In genomic region chr3:63441262-63441661, GRCh38 we compare ENCODE assay signal across 22 cellular contexts.
DNase-seq lines count a peak whose midpoint lies in the region; TF ChIP-seq lines count a peak whose summit lies in the region.
"Had no signal": no experiment of that assay in that cellular context is flagged by ENCODE, and none has a peak within 500 bp of the region (broad histone marks: within the 10 kb centered on the region; RNA-seq: fewer than 3 reads in every experiment).

No MANE protein-coding gene starts in this region.

- H3K79me1 ChIP-seq in H9 (ENCODE audit: insufficient read depth, low read depth, low read length, poor library complexity, severe bottlenecking) = no peaks in the 10 kb centered on the region

- H3K9ac ChIP-seq in H9 (ENCODE audit: extremely low read depth, insufficient read length, low read length) = no peak overlapping the region
- no peak overlapping the region for H3K9ac ChIP-seq in colonic mucosa (ENCODE audit: low read depth in 2 of 2, low read length in 2 of 2)
- H3K9ac ChIP-seq: KMS-11 had no signal

- H3K23ac ChIP-seq in H9 (ENCODE audit: insufficient read length, low read depth, low read length) = no peak overlapping the region

- H3K27me3 ChIP-seq in H9 (ENCODE audit: insufficient read depth, low read length) = no peaks in the 10 kb centered on the region
- H3K27me3 ChIP-seq in colonic mucosa = no peaks in the 10 kb centered on the region
- H3K27me3 ChIP-seq: SJCRH30 had no signal

- H3K4me1 ChIP-seq in H9 (ENCODE audit: insufficient read depth, low read length) (peaks cover 21% of the 10 kb centered on the region), colonic mucosa (no peaks in the 10 kb centered on the region)
- H3K4me1 ChIP-seq: SJCRH30 had no signal

- intact Hi-C loops in colonic mucosa (cut with DNase I) = no loop called here

- H2AFZ ChIP-seq in H9 (ENCODE audit: low read length) = no peak overlapping the region
- H2AFZ ChIP-seq: PC-9 had no signal

- no peak overlapping the region for H3K4me2 ChIP-seq in H9 (ENCODE audit: insufficient read depth, insufficient read length, low read length)
- H3K4me2 ChIP-seq: KMS-11, PC-9 had no signal

- H3K36me3 Mint-ChIP-seq in H9 (ENCODE audit: insufficient read depth in 1 of 3, low read depth in 3 of 3) (no peaks in the 10 kb centered on the region), progenitor cell of endocrine pancreas (ENCODE audit: insufficient read depth) (no peaks in the 10 kb centered on the region)
- H3K36me3 Mint-ChIP-seq: CD8-positive, alpha-beta T cell; IgD-negative memory B cell had no signal

- H3K79me2 ChIP-seq in H9 (ENCODE audit: insufficient read depth, low read length) = no peaks in the 10 kb centered on the region

- H3K27ac Mint-ChIP-seq in H9 = peak overlapping the region in 2 of 3 experiments; percentile 11 to 28; a peak in 1 of 7 replicates
- peak overlapping the region; percentile 87 for H3K27ac Mint-ChIP-seq in progenitor cell of endocrine pancreas
- H3K27ac Mint-ChIP-seq: B cell; CD8-positive, alpha-beta T cell; IgD-negative memory B cell had no signal

- no peaks in the 10 kb centered on the region for H3K36me3 ChIP-seq in colonic mucosa
- H3K36me3 ChIP-seq: SJCRH30 had no signal

- H3K14ac ChIP-seq in H9 (ENCODE audit: insufficient read depth, low read length) = no peak overlapping the region

- H3K4ac ChIP-seq in H9 (ENCODE audit: low read depth, low read length) = no peak overlapping the region

- H4K5ac ChIP-seq in H9 (ENCODE audit: insufficient read length, low read depth, low read length) = no peak overlapping the region

- H3K4me1 Mint-ChIP-seq in H9 (peaks cover 85 to 91% of the 10 kb centered on the region in 2 experiments), progenitor cell of endocrine pancreas (ENCODE audit: low read depth) (peaks cover 74% of the 10 kb centered on the region)
- H3K4me1 Mint-ChIP-seq: B cell, IgD-negative memory B cell had no signal

- H3K23me2 ChIP-seq in H9 (ENCODE audit: insufficient read length, low read depth, low read length, poor library complexity, severe bottlenecking) = no peaks in the 10 kb centered on the region

- no peak for TF ChIP-seq CTCF in H9 (conservative IDR thresholded peaks at IDR 0.05)
- TF ChIP-seq CTCF in colonic mucosa (IDR thresholded peaks at IDR 0.05) = no peak
- no peak for TF ChIP-seq CTCF in progenitor cell of endocrine pancreas (IDR thresholded peaks at IDR 0.05; ENCODE audit: unreplicated experiment)

- H3K56ac ChIP-seq in H9 (ENCODE audit: insufficient read length, low read depth, low read length) = no peak overlapping the region

- no peak overlapping the region for H3K4me3 ChIP-seq in colonic mucosa
- H3K4me3 ChIP-seq: PC-9, SJCRH30 had no signal

- H2BK15ac ChIP-seq in H9 (ENCODE audit: low read depth, low read length) = no peak overlapping the region

- H3K18ac ChIP-seq in H9 (ENCODE audit: insufficient read length, low read depth, low read length) = no peak overlapping the region

- no peak overlapping the region for H4K91ac ChIP-seq in H9 (ENCODE audit: insufficient read length, low read depth, low read length)

- no peak overlapping the region for H2BK5ac ChIP-seq in H9 (ENCODE audit: insufficient read length, low read length)

- no peaks in the 10 kb centered on the region for H3K27me3 Mint-ChIP-seq in H9 (ENCODE audit: low read depth)
- no peaks in the 10 kb centered on the region for H3K27me3 Mint-ChIP-seq in progenitor cell of endocrine pancreas
- H3K27me3 Mint-ChIP-seq: IgD-negative memory B cell had no signal

- peak; percentile 0 for DNase-seq in DMS53 (lab: John Stamatoyannopoulos, UW)
- DNase-seq in DMS53 treated with DMSO at 0.1 percent for 48 hours (lab: John Stamatoyannopoulos, UW; ENCODE audit: unreplicated experiment) = no peak
- DNase-seq in H9 = no peak
- DNase-seq in colonic mucosa = peak; percentile 36
- no peak for DNase-seq in progenitor cell of endocrine pancreas (ENCODE audit: low spot score, unreplicated experiment)
- no peak for DNase-seq in HUDEP-2 (lab: John Stamatoyannopoulos, UW; ENCODE audit: unreplicated experiment in 76 of 76)
- DNase-seq in stimulated activated CD4-positive, alpha-beta T cell treated with anti-CD3 and anti-CD28 coated beads, Interleukin-12 subunit alpha, Interleukin-12 subunit beta, amount 100 ng/mL, for 4 hours = no peak
- no peak for DNase-seq in UCSD-AML1 (lab: John Stamatoyannopoulos, UW; ENCODE audit: unreplicated experiment)
- DNase-seq: CD8-positive, alpha-beta T cell; MM.1S; NCI-H187 treated with DMSO at 0.1 percent for 48 hours; NCI-H2107; NCI-H446 treated with DMSO at 0.1 percent for 48 hours; NCI-H526 treated with DMSO at 0.1 percent for 48 hours; NK-92 treated with Interleukin-12 subunit alpha and Interleukin-12 subunit beta, amount 100 ng/mL, for 24 hours; PC-9; SJCRH30 had no signal

- no peaks in the 10 kb centered on the region for H4K20me1 ChIP-seq in H9 (ENCODE audit: control insufficient read depth, insufficient read depth, insufficient read length)

- no CpG with 5 or more reads among the region's 2 CpGs for WGBS in H9 (ENCODE audit: extremely low coverage, insufficient read length, low lambda C conversion rate)

- no peak overlapping the region for H3T11ph ChIP-seq in H9 (ENCODE audit: low read length)

- H2BK20ac ChIP-seq in H9 (ENCODE audit: low read depth, low read length, poor library complexity, severe bottlenecking) = no peak overlapping the region

- no peak overlapping the region for H2BK120ac ChIP-seq in H9 (ENCODE audit: low read depth, low read length, poor library complexity, severe bottlenecking)

- no peak overlapping the region for H3K4me3 Mint-ChIP-seq in H9
- H3K4me3 Mint-ChIP-seq in progenitor cell of endocrine pancreas (ENCODE audit: low read depth) = peak overlapping the region; percentile 39
- H3K4me3 Mint-ChIP-seq: B cell; CD8-positive, alpha-beta T cell had no signal

- H2BK12ac ChIP-seq in H9 (ENCODE audit: insufficient read length, low read depth, low read length) = no peak overlapping the region

- H4K8ac ChIP-seq in H9 (replicated peaks; ENCODE audit: insufficient read length, low read depth, low read length) = no peak overlapping the region

- H3K27ac ChIP-seq in H9 (ENCODE audit: insufficient read length, low read depth, low read length) (no peak overlapping the region), colonic mucosa (no peak overlapping the region)
- H3K27ac ChIP-seq: 22Rv1, C4-2B, KMS-11, PC-9, SJCRH30 had no signal

- no peak overlapping the region for H2AK5ac ChIP-seq in H9 (ENCODE audit: insufficient read length, low read length)

- H3K9me3 Mint-ChIP-seq in H9 (no peaks in the 10 kb centered on the region), progenitor cell of endocrine pancreas (ENCODE audit: low read depth) (no peaks in the 10 kb centered on the region)
- H3K9me3 Mint-ChIP-seq: CD8-positive, alpha-beta T cell; IgD-negative memory B cell had no signal

- H3K9me3 ChIP-seq in H9 (ENCODE audit: control insufficient read depth, low read depth, low read length) = no peaks in the 10 kb centered on the region
- H3K9me3 ChIP-seq in colonic mucosa = no peaks in the 10 kb centered on the region
- H3K9me3 ChIP-seq: SJCRH30 had no signal

Comparison
In these comparisons a context has a peak if more than half of its experiments do, and no peak if none do; other contexts are left out.
1. DNase-seq: peak in DMS53 (single experiment) and colonic mucosa (single experiment); none in DMS53 treated with DMSO at 0.1 percent for 48 hours (single experiment), H9 (single experiment), progenitor cell of endocrine pancreas (single experiment), HUDEP-2 (0 of 76), stimulated activated CD4-positive, alpha-beta T cell treated with anti-CD3 and anti-CD28 coated beads, Interleukin-12 subunit alpha, Interleukin-12 subunit beta, amount 100 ng/mL, for 4 hours (single experiment) and UCSD-AML1 (single experiment).